Comparison of ENCODE assay signal across 9 cellular contexts in the genomic region with DNA sequence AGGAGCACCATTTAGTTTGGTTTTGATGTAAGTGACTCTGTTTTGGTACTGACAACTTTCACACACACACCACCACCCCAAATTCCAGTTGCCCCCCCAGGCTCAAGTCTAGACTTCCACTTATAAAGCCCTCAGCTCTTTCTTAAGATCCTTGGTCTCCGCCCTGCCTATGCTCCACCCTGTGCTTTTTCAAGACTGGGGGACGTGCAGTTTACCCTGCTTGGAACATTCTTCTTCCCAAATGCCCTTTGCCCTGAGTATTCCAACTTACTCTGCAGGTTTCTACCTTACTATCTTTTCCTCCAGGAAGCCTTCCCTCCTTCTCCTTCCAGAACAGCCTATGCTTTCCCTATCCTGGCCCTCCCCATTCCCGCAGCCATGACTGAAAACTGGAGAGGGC. TPM values are rescaled to one million over a fixed set of nuclear protein-coding genes. Genes with fewer than 3 reads are reported as not detected.
DNase-seq lines count a peak whose midpoint lies in the region; ATAC-seq and TF ChIP-seq lines count a peak whose summit lies in the region.
"Had no signal": no experiment of that assay in that cellular context is flagged by ENCODE, and none has a peak within 500 bp of the region (broad histone marks: within the 10 kb centered on the region; RNA-seq: fewer than 3 reads in every experiment).

No MANE protein-coding gene starts in this region.

- intact Hi-C loops in sigmoid colon (cut with DNase I), result no loop called here

- peak overlapping the region; percentile 76 for H3K27ac ChIP-seq in duodenal mucosa (ENCODE audit: low read depth, low read length)
- H3K27ac ChIP-seq in sigmoid colon, result peak overlapping the region; percentile 14 to 55 (median 28)
- H3K27ac ChIP-seq: SJSA1 had no signal

- peak overlapping the region in 1 of 2 donors; percentile 49 for H3K9ac ChIP-seq in duodenal mucosa (ENCODE audit: low read depth in 1 of 2, low read length in 2 of 2)

- H3K36me3 ChIP-seq in duodenal mucosa (ENCODE audit: control insufficient read depth in 1 of 2, insufficient read depth in 2 of 2, low read length in 2 of 2) (peaks cover 7 to 19% of the 10 kb centered on the region in 2 donors), sigmoid colon (no peaks in the 10 kb centered on the region)
- H3K36me3 ChIP-seq: SJSA1 had no signal

- H3K4me3 ChIP-seq in duodenal mucosa (ENCODE audit: low read depth in 1 of 2, low read length in 2 of 2) (peak overlapping the region in 1 of 2 donors; percentile 19), sigmoid colon (no peak overlapping the region)
- H3K4me3 ChIP-seq: SJSA1 had no signal

- no peak for TF ChIP-seq EP300 in sigmoid colon (IDR thresholded peaks at IDR 0.05)

- no peak for TF ChIP-seq POLR2A in sigmoid colon (IDR thresholded peaks at IDR 0.05)

- H3K27me3 ChIP-seq in duodenal mucosa (ENCODE audit: control insufficient read depth in 1 of 2, insufficient read depth in 2 of 2, low read length in 2 of 2) (no peaks in the 10 kb centered on the region), sigmoid colon (no peaks in the 10 kb centered on the region)
- H3K27me3 ChIP-seq: SJSA1 had no signal

- 16 to 61% methylated on average over 3 of the region's 3 CpGs for whole genome bisulfite sequencing in sigmoid colon, 2 donors

- no peak for TF ChIP-seq CTCF in sigmoid colon (IDR thresholded peaks at IDR 0.05)

- peaks cover 30 to 35% of the 10 kb centered on the region in 2 donors for H3K4me1 ChIP-seq in duodenal mucosa (ENCODE audit: control insufficient read depth in 1 of 2, insufficient read depth in 2 of 2, low read length in 2 of 2)
- peaks cover 0 to 15% (median 8%) of the 10 kb centered on the region in 4 donors for H3K4me1 ChIP-seq in sigmoid colon

- DNase-seq in NOMO-1 treated with DMSO at 0.1 percent for 48 hours (lab: John Stamatoyannopoulos, UW; ENCODE audit: unreplicated experiment) (peak; percentile 39), NOMO-1 treated with dmso at 0.1 percent for 144 hours (lab: John Stamatoyannopoulos, UW; ENCODE audit: unreplicated experiment) (no peak), NCI-H69 (lab: John Stamatoyannopoulos, UW) (peak; percentile 29), sigmoid colon (no peak), mucosa of gallbladder (ENCODE audit: low spot score) (no peak), OCI-M1 (lab: John Stamatoyannopoulos, UW) (no peak)

- no peak for ATAC-seq in GM21825 (IDR thresholded peaks at IDR 0.05; ENCODE audit: unreplicated experiment)

- H3K9me3 ChIP-seq in duodenal mucosa (ENCODE audit: control insufficient read depth in 1 of 2, low read length in 2 of 2) (no peaks in the 10 kb centered on the region), sigmoid colon (no peaks in the 10 kb centered on the region)
- H3K9me3 ChIP-seq: SJSA1 had no signal

RNA-seq across cellular contexts. Expression of gene TRIM14, which starts 1.5 kb away (rescaled TPM):
- total RNA-seq in sigmoid colon (10 to 100 TPM in 2 of 4 donors, 1 to 10 TPM in 2; 7.2 to 13.2 (median 9.0) TPM), mucosa of gallbladder (44.4 TPM)
- 10 to 100 TPM; 14.4 to 40.1 (median 17.8) TPM for polyA plus RNA-seq in sigmoid colon

Comparison
In these comparisons a context has a peak if more than half of its experiments do, and no peak if none do; other contexts are left out.
1. DNase-seq: peak in NOMO-1 treated with DMSO at 0.1 percent for 48 hours (single experiment) and NCI-H69 (single experiment); none in NOMO-1 treated with dmso at 0.1 percent for 144 hours (single experiment), sigmoid colon (single experiment), mucosa of gallbladder (single experiment) and OCI-M1 (single experiment).